In the genomic region with DNA sequence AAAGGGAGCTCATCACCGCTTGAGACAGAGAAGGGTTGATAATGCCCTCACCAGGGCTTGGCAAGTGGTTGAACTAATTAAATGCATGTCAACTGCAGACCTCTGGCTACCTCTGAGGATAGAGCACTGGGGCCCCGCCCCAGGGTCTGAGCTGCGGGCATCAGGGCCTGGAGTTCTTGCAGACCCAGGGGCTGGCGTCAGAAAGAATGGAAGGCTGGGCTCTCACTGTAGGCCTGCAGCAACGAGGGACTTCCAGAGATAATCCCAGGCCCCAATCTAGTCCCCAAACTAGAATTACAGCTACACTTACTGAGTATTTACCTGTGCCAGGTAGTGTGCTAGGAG, we compare ENCODE assay signal across 24 cellular contexts.
DNase-seq lines count a peak whose midpoint lies in the region; ATAC-seq and TF ChIP-seq lines count a peak whose summit lies in the region.
"Had no signal": no experiment of that assay in that cellular context is flagged by ENCODE, and none has a peak within 500 bp of the region (broad histone marks: within the 10 kb centered on the region; RNA-seq: fewer than 3 reads in every experiment).

No MANE protein-coding gene starts in this region.

- no peak overlapping the region for H4K91ac ChIP-seq in neuronal stem cell (ENCODE audit: low read depth, low read length, poor library complexity)

- no peak overlapping the region for H3K27ac Mint-ChIP-seq in endodermal cell
- H3K27ac Mint-ChIP-seq: CD14-positive monocyte; CD4-positive, alpha-beta T cell; CD8-positive, alpha-beta memory T cell; GM23338; H9 had no signal

- peak overlapping the region; percentile 16 for H2AK5ac ChIP-seq in neuronal stem cell (ENCODE audit: low read depth, low read length)

- ATAC-seq in upper lobe of right lung (no peak), GM18511 (IDR thresholded peaks at IDR 0.05; ENCODE audit: unreplicated experiment) (no peak)
- ATAC-seq: A549, GM12878, GM23338, HCT116 had no signal

- no peaks in the 10 kb centered on the region for H4K20me1 ChIP-seq in smooth muscle cell (ENCODE audit: low read depth)
- H4K20me1 ChIP-seq: BLaER1 treated with 17β-estradiol and CSF1 and Interleukin-3, amounts not matched to agents 10 nM and 100 nM had no signal

- H3K9me3 Mint-ChIP-seq in endodermal cell: peaks cover 7% of the 10 kb centered on the region
- H3K9me3 Mint-ChIP-seq: CD4-positive, alpha-beta T cell had no signal

- H3K4me1 ChIP-seq in endodermal cell (ENCODE audit: control insufficient read depth, insufficient read depth, low read length) (no peaks in the 10 kb centered on the region), neuronal stem cell (ENCODE audit: control insufficient read depth in 2 of 2, insufficient read depth in 1 of 2, low read depth in 1 of 2, low read length in 2 of 2) (peaks cover 6% of the 10 kb centered on the region in 2 donors), smooth muscle cell (ENCODE audit: low read depth) (peaks cover 10% of the 10 kb centered on the region), upper lobe of right lung (no peaks in the 10 kb centered on the region)
- H3K4me1 ChIP-seq: A549, BE2C had no signal

- no peak overlapping the region for H3K9ac ChIP-seq in endodermal cell (ENCODE audit: extremely low read depth, low read length, poor library complexity, severe bottlenecking)
- no peak overlapping the region for H3K9ac ChIP-seq in neuronal stem cell (ENCODE audit: low read depth, low read length, poor library complexity)
- no peak overlapping the region for H3K9ac ChIP-seq in smooth muscle cell (ENCODE audit: low read depth)
- H3K9ac ChIP-seq: BLaER1 treated with 17β-estradiol and CSF1 and Interleukin-3, amounts not matched to agents 10 nM and 100 nM had no signal

- H3K23ac ChIP-seq in neuronal stem cell (ENCODE audit: low read depth, low read length, poor library complexity): no peak overlapping the region

- WGBS in endodermal cell (ENCODE audit: insufficient coverage in 1 of 2, insufficient read length in 1 of 2), 2 experiments: 81% methylated on average over 5 of the region's 5 CpGs; no CpG with 5 or more reads in 1 of the 2 experiments
- no CpG with 5 or more reads among the region's 5 CpGs for WGBS in neuronal stem cell (ENCODE audit: extremely low coverage in 2 of 2, insufficient read length in 2 of 2, insufficient replicate concordance in 1 of 2), 2 donors
- WGBS in smooth muscle cell (ENCODE audit: low lambda C conversion rate): 50% methylated on average over 5 of the region's 5 CpGs

- H3F3A ChIP-seq in smooth muscle cell (ENCODE audit: low read depth): no peaks in the 10 kb centered on the region

- no peaks in the 10 kb centered on the region for H3K9me3 ChIP-seq in endodermal cell (ENCODE audit: control insufficient read depth, low read length)
- peaks cover 0 to 4% of the 10 kb centered on the region in 2 donors for H3K9me3 ChIP-seq in neuronal stem cell (replicated peaks in 1 of 2; ENCODE audit: control insufficient read depth in 2 of 2, insufficient read depth in 1 of 2, low read depth in 1 of 2, low read length in 2 of 2)
- H3K9me3 ChIP-seq in smooth muscle cell (replicated peaks; ENCODE audit: low read depth): no peaks in the 10 kb centered on the region
- H3K9me3 ChIP-seq in upper lobe of right lung: no peaks in the 10 kb centered on the region
- H3K9me3 ChIP-seq: A549, BE2C had no signal

- H4K8ac ChIP-seq in neuronal stem cell (ENCODE audit: low read depth, low read length): no peak overlapping the region

- H3K4me2 ChIP-seq in neuronal stem cell (ENCODE audit: insufficient read depth, low read length, poor library complexity, severe bottlenecking): no peak overlapping the region
- H3K4me2 ChIP-seq in smooth muscle cell: peak overlapping the region; percentile 16
- H3K4me2 ChIP-seq: A549; BLaER1 treated with 17β-estradiol and CSF1 and Interleukin-3, amounts not matched to agents 10 nM and 100 nM; GM23338 had no signal

- H3K27me3 Mint-ChIP-seq in endodermal cell (ENCODE audit: insufficient read depth): peaks cover 35% of the 10 kb centered on the region

- no peaks in the 10 kb centered on the region for H3K79me2 ChIP-seq in smooth muscle cell (ENCODE audit: low read depth)

- no peak overlapping the region for H2BK120ac ChIP-seq in neuronal stem cell (ENCODE audit: low read depth, low read length)

- H3K27me3 ChIP-seq in endodermal cell (ENCODE audit: control insufficient read depth, insufficient read depth, low read length, poor library complexity, severe bottlenecking): peaks cover 31% of the 10 kb centered on the region
- H3K27me3 ChIP-seq in neuronal stem cell (ENCODE audit: control insufficient read depth in 3 of 3, insufficient read depth in 3 of 3, low read depth in 1 of 3, low read length in 3 of 3): peaks cover 0 to 42% (median 18%) of the 10 kb centered on the region in 3 experiments
- H3K27me3 ChIP-seq in smooth muscle cell (ENCODE audit: low read depth): peaks cover 31% of the 10 kb centered on the region
- peaks cover 28% of the 10 kb centered on the region for H3K27me3 ChIP-seq in upper lobe of right lung

- H3K18ac ChIP-seq in neuronal stem cell (ENCODE audit: low read length): peak overlapping the region; percentile 25

- H3K14ac ChIP-seq in neuronal stem cell (ENCODE audit: low read length): no peak overlapping the region

- DNase-seq in endodermal cell: peak; percentile 30
- DNase-seq in neuronal stem cell (ENCODE audit: low spot score): no peak
- DNase-seq in smooth muscle cell (lab: John Stamatoyannopoulos, UW; ENCODE audit: unreplicated experiment): no peak
- DNase-seq in upper lobe of right lung: peak; percentile 34
- DNase-seq in T1000 (lab: John Stamatoyannopoulos, UW): no peak
- no peak for DNase-seq in NCI-H2081 treated with DMSO at 0.1 percent for 48 hours (lab: John Stamatoyannopoulos, UW)
- DNase-seq: 8988T; ACHN; AML-193; BE2C; CD4-positive, alpha-beta T cell; CD8-positive, alpha-beta memory T cell; DMS 273 treated with DMSO at 0.1 percent for 48 hours; DMS79; EL; GDM1; H9 had no signal

- no peak overlapping the region for H3K4me3 Mint-ChIP-seq in endodermal cell
- H3K4me3 Mint-ChIP-seq: CD14-positive monocyte; CD4-positive, alpha-beta T cell; CD8-positive, alpha-beta memory T cell; GM23338; H9 had no signal

- no peak overlapping the region for H3K27ac ChIP-seq in endodermal cell (ENCODE audit: low read depth, low read length)
- no peak overlapping the region for H3K27ac ChIP-seq in neuronal stem cell (replicated peaks; ENCODE audit: low read length)
- no peak overlapping the region for H3K27ac ChIP-seq in smooth muscle cell (ENCODE audit: low read depth)
- H3K27ac ChIP-seq in upper lobe of right lung: no peak overlapping the region
- H3K27ac ChIP-seq: A549; BLaER1 treated with 17β-estradiol and CSF1 and Interleukin-3, amounts not matched to agents 10 nM and 100 nM had no signal

- no peak overlapping the region for H2BK15ac ChIP-seq in neuronal stem cell (ENCODE audit: low read length)

- TF ChIP-seq CTCF in endodermal cell (conservative IDR thresholded peaks at IDR 0.05) (no peak), smooth muscle cell (IDR thresholded peaks at IDR 0.05; ENCODE audit: borderline replicate concordance, insufficient read depth, poor library complexity, severe bottlenecking) (no peak), upper lobe of right lung (IDR thresholded peaks at IDR 0.05) (no peak)

- no peak overlapping the region for H2BK12ac ChIP-seq in neuronal stem cell (ENCODE audit: low read length)

- no peak overlapping the region for H2BK5ac ChIP-seq in neuronal stem cell (ENCODE audit: low read length)

- H3K79me1 ChIP-seq in neuronal stem cell (ENCODE audit: low read depth, low read length): no peaks in the 10 kb centered on the region

- no peak overlapping the region for H2AFZ ChIP-seq in neuronal stem cell (ENCODE audit: low read length)
- no peak overlapping the region for H2AFZ ChIP-seq in smooth muscle cell (ENCODE audit: low read depth)
- H2AFZ ChIP-seq: GM23338 had no signal

- H3K36me3 ChIP-seq in endodermal cell (ENCODE audit: control insufficient read depth, insufficient read depth, low read length): no peaks in the 10 kb centered on the region
- no peaks in the 10 kb centered on the region for H3K36me3 ChIP-seq in neuronal stem cell (replicated peaks in 1 of 2; ENCODE audit: control insufficient read depth in 2 of 2, insufficient read depth in 2 of 2, low read length in 2 of 2)
- no peaks in the 10 kb centered on the region for H3K36me3 ChIP-seq in smooth muscle cell (ENCODE audit: low read depth)
- H3K36me3 ChIP-seq in upper lobe of right lung: no peaks in the 10 kb centered on the region
- H3K36me3 ChIP-seq: BE2C; BLaER1 treated with 17β-estradiol and CSF1 and Interleukin-3, amounts not matched to agents 10 nM and 100 nM had no signal

- peaks cover 5% of the 10 kb centered on the region for H3K4me1 Mint-ChIP-seq in endodermal cell
- H3K4me1 Mint-ChIP-seq: CD14-positive monocyte had no signal

- H3K4ac ChIP-seq in neuronal stem cell (ENCODE audit: low read length): no peak overlapping the region

- intact Hi-C loops in upper lobe of right lung (cut with DNase I): no loop called here

- H3K36me3 Mint-ChIP-seq in endodermal cell (ENCODE audit: low read depth): no peaks in the 10 kb centered on the region
- H3K36me3 Mint-ChIP-seq: CD14-positive monocyte; CD8-positive, alpha-beta memory T cell had no signal

- H3K4me3 ChIP-seq in endodermal cell (ENCODE audit: low read length) (no peak overlapping the region), neuronal stem cell (ENCODE audit: low read length in 2 of 2) (no peak overlapping the region), smooth muscle cell (no peak overlapping the region), upper lobe of right lung (no peak overlapping the region)
- H3K4me3 ChIP-seq: A549; BLaER1 treated with 17β-estradiol and CSF1 and Interleukin-3, amounts not matched to agents 10 nM and 100 nM; GM12878; GM23338 had no signal

Comparison
In these comparisons a context has a peak if more than half of its experiments do, and no peak if none do; other contexts are left out.
1. DNase-seq: peak in endodermal cell (single experiment) and upper lobe of right lung (single experiment); none in neuronal stem cell (single experiment), smooth muscle cell (single experiment), T1000 (single experiment) and NCI-H2081 treated with DMSO at 0.1 percent for 48 hours (single experiment).